18 cellular contexts compared by ENCODE assay signal in genomic region chr1:2558420-2558819, GRCh38. TPM values are rescaled to one million over a fixed set of nuclear protein-coding genes. Genes with fewer than 3 reads are reported as not detected.
DNase-seq lines count a peak whose midpoint lies in the region; ATAC-seq and TF ChIP-seq lines count a peak whose summit lies in the region.
"Had no signal": no experiment of that assay in that cellular context is flagged by ENCODE, and none has a peak within 500 bp of the region (broad histone marks: within the 10 kb centered on the region; RNA-seq: fewer than 3 reads in every experiment).

No MANE protein-coding gene starts in this region.

- H3K4me3 Mint-ChIP-seq in activated naive CD4-positive, alpha-beta T cell treated with anti-CD3 and anti-CD28 coated beads, Interleukin-2, amount 10 ng/mL, durations not matched to agents 7 days and 5 days = peak overlapping the region; percentile 98
- H3K4me3 Mint-ChIP-seq in activated T-helper 1 cell treated with anti-CD3 and anti-CD28 coated beads, Interleukin-12 subunit alpha, Interleukin-12 subunit beta, Interleukin-2, Interleukin-4 antibody, amounts not matched to agents 30 ng/mL and 10 ng/mL and 1 ng/mL, durations not matched to agents 14 hours and 24 hours and 36 hours = peak overlapping the region; percentile 88
- H3K4me3 Mint-ChIP-seq: nephron had no signal

- no peak for TF ChIP-seq EP300 in transverse colon (IDR thresholded peaks at IDR 0.05; ENCODE audit: low read depth)

- H3K4me3 ChIP-seq in lower lobe of right lung (peak overlapping the region; percentile 95), transverse colon (no peak overlapping the region), esophagus squamous epithelium (no peak overlapping the region)

- CTCF ChIA-PET in activated naive CD4-positive, alpha-beta T cell treated with anti-CD3 and anti-CD28 coated beads, Interleukin-2, amount 10 ng/mL, durations not matched to agents 7 days and 5 days (lab: Charles Lee) = interaction anchor here (1.1 to 1.3 kb wide), 2 partner anchors 27 to 144 kb away, joined by 3 to 4 read pairs; no protein-coding TSS in a partner anchor

- WGBS in transverse colon (ENCODE audit: low coverage in 1 of 2), 2 donors = 96% methylated on average over 12 of the region's 12 CpGs; no CpG with 5 or more reads in 1 of the 2 donors
- WGBS in esophagus squamous epithelium, 2 donors = 85 to 86% methylated on average over 4 to 6 of the region's 12 CpGs

- no peaks in the 10 kb centered on the region for H3K27me3 Mint-ChIP-seq in activated naive CD4-positive, alpha-beta T cell treated with anti-CD3 and anti-CD28 coated beads, Interleukin-2, amount 10 ng/mL, durations not matched to agents 7 days and 5 days
- no peaks in the 10 kb centered on the region for H3K27me3 Mint-ChIP-seq in activated T-helper 1 cell treated with anti-CD3 and anti-CD28 coated beads, Interleukin-12 subunit alpha, Interleukin-12 subunit beta, Interleukin-2, Interleukin-4 antibody, amounts not matched to agents 30 ng/mL and 10 ng/mL and 1 ng/mL, durations not matched to agents 14 hours and 24 hours and 36 hours (ENCODE audit: insufficient read depth)

- H3K27me3 ChIP-seq in lower lobe of right lung (ENCODE audit: low read depth) = no peaks in the 10 kb centered on the region
- no peaks in the 10 kb centered on the region for H3K27me3 ChIP-seq in transverse colon
- no peaks in the 10 kb centered on the region for H3K27me3 ChIP-seq in esophagus squamous epithelium

- TF ChIP-seq POLR2A in transverse colon (IDR thresholded peaks at IDR 0.05) (no peak), esophagus squamous epithelium (IDR thresholded peaks at IDR 0.05) (no peak)

- ATAC-seq in lower lobe of right lung = no peak
- no peak for ATAC-seq in HG02852 (IDR thresholded peaks at IDR 0.05; ENCODE audit: unreplicated experiment)
- ATAC-seq: HCT116, left ventricle myocardium superior had no signal

- H3K36me3 ChIP-seq in lower lobe of right lung = peaks cover 61% of the 10 kb centered on the region
- H3K36me3 ChIP-seq in transverse colon = peaks cover 0 to 10% (median 0%) of the 10 kb centered on the region in 4 donors
- H3K36me3 ChIP-seq in esophagus squamous epithelium = peaks cover 10 to 54% (median 15%) of the 10 kb centered on the region in 3 donors
- H3K36me3 ChIP-seq: WERI-Rb-1 had no signal

- H3K4me1 ChIP-seq in lower lobe of right lung (peaks cover 41% of the 10 kb centered on the region), transverse colon (peaks cover 21 to 49% (median 35%) of the 10 kb centered on the region in 4 donors), esophagus squamous epithelium (peaks cover 22 to 59% (median 34%) of the 10 kb centered on the region in 3 donors)

- in situ Hi-C loops in transverse colon (cut with MboI; ENCODE audit: low pct_ligation_motif_present in 1 of 4, low pct_unique_long_range_greater_than_20kb in 1 of 4, low sequenced_read_pairs in 3 of 4) = loop anchor here in 1 of 4 donors (25.0 kb wide), 1 partner anchor 146 kb away; the partner anchor contains the start of gene PEX10

- TF ChIP-seq CTCF in lower lobe of right lung (IDR thresholded peaks at IDR 0.05) = no peak
- TF ChIP-seq CTCF in transverse colon (IDR thresholded peaks at IDR 0.05) = no peak
- TF ChIP-seq CTCF in esophagus squamous epithelium (IDR thresholded peaks at IDR 0.05) = no peak

- no peak overlapping the region for H3K27ac ChIP-seq in lower lobe of right lung
- H3K27ac ChIP-seq in transverse colon = peak overlapping the region in 3 of 4 donors; percentile 93 to 96 (median 95)
- no peak overlapping the region for H3K27ac ChIP-seq in esophagus squamous epithelium
- H3K27ac ChIP-seq: WERI-Rb-1 had no signal

- H3K9me3 ChIP-seq in lower lobe of right lung (no peaks in the 10 kb centered on the region), transverse colon (no peaks in the 10 kb centered on the region), esophagus squamous epithelium (no peaks in the 10 kb centered on the region)

- DNase-seq in activated naive CD4-positive, alpha-beta T cell treated with anti-CD3 and anti-CD28 coated beads, Interleukin-2, amount 10 ng/mL, durations not matched to agents 7 days and 5 days = no peak
- DNase-seq in activated naive CD4-positive, alpha-beta T cell treated with anti-CD3 and anti-CD28 coated beads, Interleukin-2, amount 50 U/mL, for 16 hours = no peak
- no peak for DNase-seq in activated T-helper 1 cell treated with anti-CD3 and anti-CD28 coated beads, Interleukin-12 subunit alpha, Interleukin-12 subunit beta, Interleukin-2, Interleukin-4 antibody, amounts not matched to agents 30 ng/mL and 10 ng/mL and 1 ng/mL, durations not matched to agents 14 hours and 24 hours and 36 hours (ENCODE audit: low spot score)
- DNase-seq in lower lobe of right lung = no peak
- DNase-seq in transverse colon = no peak
- no peak for DNase-seq in esophagus squamous epithelium (lab: John Stamatoyannopoulos, UW)
- DNase-seq in NCI-H82 treated with DMSO at 0.1 percent for 48 hours (lab: John Stamatoyannopoulos, UW; ENCODE audit: unreplicated experiment) = no peak
- DNase-seq: anterior cingulate cortex; NCI-H1417; NCI-H2227 treated with DMSO at 0.1 percent for 48 hours; stimulated activated CD4-positive, alpha-beta T cell treated with anti-CD3 and anti-CD28 coated beads, Interleukin-15, amount 100 ng/mL, for 24 hours; SW 1271; WERI-Rb-1 had no signal

- peak overlapping the region; percentile 99 for H3K27ac Mint-ChIP-seq in activated naive CD4-positive, alpha-beta T cell treated with anti-CD3 and anti-CD28 coated beads, Interleukin-2, amount 10 ng/mL, durations not matched to agents 7 days and 5 days
- peak overlapping the region; percentile 66 for H3K27ac Mint-ChIP-seq in activated T-helper 1 cell treated with anti-CD3 and anti-CD28 coated beads, Interleukin-12 subunit alpha, Interleukin-12 subunit beta, Interleukin-2, Interleukin-4 antibody, amounts not matched to agents 30 ng/mL and 10 ng/mL and 1 ng/mL, durations not matched to agents 14 hours and 24 hours and 36 hours
- H3K27ac Mint-ChIP-seq: nephron had no signal

- intact Hi-C loops in activated T-helper 1 cell treated with anti-CD3 and anti-CD28 coated beads, Interleukin-12 subunit alpha, Interleukin-12 subunit beta, Interleukin-2, Interleukin-4 antibody, amounts not matched to agents 30 ng/mL and 10 ng/mL and 1 ng/mL, durations not matched to agents 14 hours and 24 hours and 36 hours (cut with micrococcal nuclease) = no loop called here
- intact Hi-C loops in lower lobe of right lung (cut with DNase I) (no loop called here), transverse colon (cut with DNase I; ENCODE audit: low total_unique reads) (no loop called here), esophagus squamous epithelium (cut with DNase I) (no loop called here)

- peaks cover 22% of the 10 kb centered on the region for H3K36me3 Mint-ChIP-seq in activated naive CD4-positive, alpha-beta T cell treated with anti-CD3 and anti-CD28 coated beads, Interleukin-2, amount 10 ng/mL, durations not matched to agents 7 days and 5 days
- H3K36me3 Mint-ChIP-seq in activated T-helper 1 cell treated with anti-CD3 and anti-CD28 coated beads, Interleukin-12 subunit alpha, Interleukin-12 subunit beta, Interleukin-2, Interleukin-4 antibody, amounts not matched to agents 30 ng/mL and 10 ng/mL and 1 ng/mL, durations not matched to agents 14 hours and 24 hours and 36 hours (ENCODE audit: low read depth) = peaks cover 20% of the 10 kb centered on the region

- H3K4me1 Mint-ChIP-seq in activated naive CD4-positive, alpha-beta T cell treated with anti-CD3 and anti-CD28 coated beads, Interleukin-2, amount 10 ng/mL, durations not matched to agents 7 days and 5 days = peaks cover 51% of the 10 kb centered on the region
- H3K4me1 Mint-ChIP-seq in activated T-helper 1 cell treated with anti-CD3 and anti-CD28 coated beads, Interleukin-12 subunit alpha, Interleukin-12 subunit beta, Interleukin-2, Interleukin-4 antibody, amounts not matched to agents 30 ng/mL and 10 ng/mL and 1 ng/mL, durations not matched to agents 14 hours and 24 hours and 36 hours (ENCODE audit: low read depth) = peaks cover 24% of the 10 kb centered on the region

- H3K9me3 Mint-ChIP-seq in activated naive CD4-positive, alpha-beta T cell treated with anti-CD3 and anti-CD28 coated beads, Interleukin-2, amount 10 ng/mL, durations not matched to agents 7 days and 5 days = no peaks in the 10 kb centered on the region
- no peaks in the 10 kb centered on the region for H3K9me3 Mint-ChIP-seq in activated T-helper 1 cell treated with anti-CD3 and anti-CD28 coated beads, Interleukin-12 subunit alpha, Interleukin-12 subunit beta, Interleukin-2, Interleukin-4 antibody, amounts not matched to agents 30 ng/mL and 10 ng/mL and 1 ng/mL, durations not matched to agents 14 hours and 24 hours and 36 hours
- H3K9me3 Mint-ChIP-seq: nephron had no signal

RNA-seq across cellular contexts. Expression of gene TNFRSF14, which starts 2.2 kb away (rescaled TPM):
- total RNA-seq in activated T-helper 1 cell treated with anti-CD3 and anti-CD28 coated beads, Interleukin-12 subunit alpha, Interleukin-12 subunit beta, Interleukin-2, Interleukin-4 antibody, amounts not matched to agents 30 ng/mL and 10 ng/mL and 1 ng/mL, durations not matched to agents 14 hours and 24 hours and 36 hours = 207 and 215 TPM in 2 replicates
- total RNA-seq in lower lobe of right lung = 152 TPM
- 100 to 1,000 TPM; 178 to 758 (median 278) TPM for total RNA-seq in transverse colon
- total RNA-seq in esophagus squamous epithelium = 10 to 100 TPM; 13.8 to 39.5 (median 19.6) TPM

RNA-seq across cellular contexts. Expression of gene PRXL2B, which starts 28.2 kb away (rescaled TPM):
- 39.5 and 42.1 TPM in 2 replicates for total RNA-seq in activated T-helper 1 cell treated with anti-CD3 and anti-CD28 coated beads, Interleukin-12 subunit alpha, Interleukin-12 subunit beta, Interleukin-2, Interleukin-4 antibody, amounts not matched to agents 30 ng/mL and 10 ng/mL and 1 ng/mL, durations not matched to agents 14 hours and 24 hours and 36 hours
- 26.3 TPM for total RNA-seq in lower lobe of right lung
- 100 to 1,000 TPM in 1 of 4 donors, 10 to 100 TPM in 3; 33.7 to 101 (median 50.1) TPM for total RNA-seq in transverse colon
- total RNA-seq in esophagus squamous epithelium = 10 to 100 TPM in 3 of 4 donors, 1 to 10 TPM in 1; 8.2 to 33.9 (median 11.3) TPM

RNA-seq across cellular contexts. Expression of gene HES5, which starts 28.4 kb away (rescaled TPM):
- total RNA-seq in activated T-helper 1 cell treated with anti-CD3 and anti-CD28 coated beads, Interleukin-12 subunit alpha, Interleukin-12 subunit beta, Interleukin-2, Interleukin-4 antibody, amounts not matched to agents 30 ng/mL and 10 ng/mL and 1 ng/mL, durations not matched to agents 14 hours and 24 hours and 36 hours = not detected in 2 replicates
- total RNA-seq in lower lobe of right lung (1.5 TPM), transverse colon (1 to 10 TPM in 1 of 4 donors, under 1 TPM in 1, not detected in 2; 0.64 to 1.1 TPM), esophagus squamous epithelium (under 1 TPM in 3 of 4 donors, not detected in 1; 0.35 to 0.76 (median 0.70) TPM)
- total RNA-seq: endothelial cell of umbilical vein had no signal

RNA-seq across cellular contexts. Expression of gene PANK4, which starts 32.0 kb away (rescaled TPM):
- 65.6 and 67.6 TPM in 2 replicates for total RNA-seq in activated T-helper 1 cell treated with anti-CD3 and anti-CD28 coated beads, Interleukin-12 subunit alpha, Interleukin-12 subunit beta, Interleukin-2, Interleukin-4 antibody, amounts not matched to agents 30 ng/mL and 10 ng/mL and 1 ng/mL, durations not matched to agents 14 hours and 24 hours and 36 hours
- total RNA-seq in lower lobe of right lung = 39.2 TPM
- total RNA-seq in transverse colon = 10 to 100 TPM; 41.1 to 58.3 (median 47.3) TPM
- total RNA-seq in esophagus squamous epithelium = 10 to 100 TPM; 11.8 to 29.1 (median 17.0) TPM

Comparison
In these comparisons a context has a peak if more than half of its experiments do, and no peak if none do; other contexts are left out.
1. H3K27ac ChIP-seq: peak in transverse colon (3 of 4); none in lower lobe of right lung (single experiment) and esophagus squamous epithelium (0 of 4).